Comparison of ENCODE assay signal across 8 cellular contexts in genomic region chr5:123670981-123671557, GRCh38.
DNase-seq lines count a peak whose midpoint lies in the region; ATAC-seq and TF ChIP-seq lines count a peak whose summit lies in the region.

No MANE protein-coding gene starts in this region.

- H3K4me1 ChIP-seq in CD4-positive, alpha-beta memory T cell (ENCODE audit: insufficient read depth, low read length) = no peaks in the 10 kb centered on the region
- H3K4me1 ChIP-seq in endodermal cell (ENCODE audit: control insufficient read depth, insufficient read depth, low read length) (no peaks in the 10 kb centered on the region), thoracic aorta (ENCODE audit: control insufficient read depth in 1 of 2, low read depth in 2 of 2) (no peaks in the 10 kb centered on the region)

- intact Hi-C loops in CD4-positive, alpha-beta memory T cell (cut with micrococcal nuclease) = no loop called here

- WGBS in endodermal cell (ENCODE audit: insufficient coverage in 1 of 2, insufficient read length in 1 of 2), 2 experiments = 0% methylated on average over 2 of the region's 5 CpGs; no CpG with 5 or more reads in 1 of the 2 experiments

- no peak overlapping the region for H3K4me3 ChIP-seq in CD4-positive, alpha-beta memory T cell (ENCODE audit: low read length in 2 of 2)
- no peak overlapping the region for H3K4me3 ChIP-seq in WERI-Rb-1 (ENCODE audit: low read depth, low read length)
- H3K4me3 ChIP-seq in endodermal cell (ENCODE audit: low read length) = no peak overlapping the region
- H3K4me3 ChIP-seq in thoracic aorta = no peak overlapping the region

- H3K27ac Mint-ChIP-seq in CD4-positive, alpha-beta memory T cell = no peak overlapping the region
- no peak overlapping the region for H3K27ac Mint-ChIP-seq in endodermal cell

- no peaks in the 10 kb centered on the region for H3K27me3 ChIP-seq in CD4-positive, alpha-beta memory T cell (ENCODE audit: insufficient read depth, low read length)
- H3K27me3 ChIP-seq in WERI-Rb-1 (ENCODE audit: insufficient read depth, low read depth, severe bottlenecking) (no peaks in the 10 kb centered on the region), endodermal cell (ENCODE audit: control insufficient read depth, insufficient read depth, low read length, poor library complexity, severe bottlenecking) (no peaks in the 10 kb centered on the region), thoracic aorta (replicated peaks; ENCODE audit: insufficient read depth) (no peaks in the 10 kb centered on the region)

- no peaks in the 10 kb centered on the region for H3K36me3 ChIP-seq in CD4-positive, alpha-beta memory T cell (ENCODE audit: insufficient read depth, low read length)
- H3K36me3 ChIP-seq in WERI-Rb-1 (no peaks in the 10 kb centered on the region), endodermal cell (ENCODE audit: control insufficient read depth, insufficient read depth, low read length) (no peaks in the 10 kb centered on the region), thoracic aorta (no peaks in the 10 kb centered on the region)

- no peak overlapping the region for H3K27ac ChIP-seq in CD4-positive, alpha-beta memory T cell (ENCODE audit: low read depth, low read length)
- no peak overlapping the region for H3K27ac ChIP-seq in WERI-Rb-1
- no peak overlapping the region for H3K27ac ChIP-seq in endodermal cell (ENCODE audit: low read depth, low read length)
- H3K27ac ChIP-seq in thoracic aorta = no peak overlapping the region

- H3K4me1 Mint-ChIP-seq in CD4-positive, alpha-beta memory T cell = no peaks in the 10 kb centered on the region
- peaks cover 19% of the 10 kb centered on the region for H3K4me1 Mint-ChIP-seq in endodermal cell

- no peaks in the 10 kb centered on the region for H3K9me3 ChIP-seq in CD4-positive, alpha-beta memory T cell (ENCODE audit: control insufficient read depth in 1 of 2, low read length in 2 of 2)
- H3K9me3 ChIP-seq in WERI-Rb-1 (ENCODE audit: severe bottlenecking) = no peaks in the 10 kb centered on the region
- peaks cover 4% of the 10 kb centered on the region for H3K9me3 ChIP-seq in endodermal cell (ENCODE audit: control insufficient read depth, low read length)
- peaks cover 2% of the 10 kb centered on the region for H3K9me3 ChIP-seq in thoracic aorta

- no peak overlapping the region for H3K9ac ChIP-seq in endodermal cell (ENCODE audit: extremely low read depth, low read length, poor library complexity, severe bottlenecking)

- POLR2A ChIA-PET in CD4-positive, alpha-beta memory T cell (lab: Charles Lee; ENCODE audit: partially characterized antibody) = no interaction called here

- CTCF ChIA-PET in CD4-positive, alpha-beta memory T cell (lab: Charles Lee; ENCODE audit: partially characterized antibody) = interaction anchor here (1.3 to 3.0 kb wide), 4 partner anchors 8 to 15 kb away, joined by 3 to 10 read pairs (median 6); no protein-coding TSS in a partner anchor

- DNase-seq in CD4-positive, alpha-beta memory T cell = peak in 4 of 5 donors; percentile 14 to 29 (median 21)
- peak; percentile 62 for DNase-seq in NCI-H2029 (lab: John Stamatoyannopoulos, UW)
- DNase-seq in WERI-Rb-1 = peak; percentile 55
- DNase-seq in endodermal cell = peak; percentile 73
- DNase-seq in mucosa of gallbladder (ENCODE audit: low spot score) = peak; percentile 40
- DNase-seq in thoracic aorta (ENCODE audit: low spot score) = no peak
- DNase-seq in GDM1 (lab: John Stamatoyannopoulos, UW) = no peak

- peak; percentile 56 for ATAC-seq in GM19463 (IDR thresholded peaks at IDR 0.05; ENCODE audit: unreplicated experiment)
- ATAC-seq in thoracic aorta (ENCODE audit: insufficient number of reproducible peaks, low FRiP score, low read depth) = no peak

- no peaks in the 10 kb centered on the region for H3K36me3 Mint-ChIP-seq in CD4-positive, alpha-beta memory T cell
- peaks cover 3% of the 10 kb centered on the region for H3K36me3 Mint-ChIP-seq in endodermal cell (ENCODE audit: low read depth)

- TF ChIP-seq CTCF in WERI-Rb-1 (IDR thresholded peaks at IDR 0.05; ENCODE audit: low read depth, low read length) (peak; percentile 54), endodermal cell (conservative IDR thresholded peaks at IDR 0.05) (peak; percentile 91), thoracic aorta (IDR thresholded peaks at IDR 0.05) (peak; percentile 69)

- no peak overlapping the region for H3K4me3 Mint-ChIP-seq in CD4-positive, alpha-beta memory T cell
- H3K4me3 Mint-ChIP-seq in endodermal cell = no peak overlapping the region

- peaks cover 0 to 3% (median 0%) of the 10 kb centered on the region in 8 donors for H3K9me3 Mint-ChIP-seq in CD4-positive, alpha-beta memory T cell
- H3K9me3 Mint-ChIP-seq in endodermal cell = peaks cover 16% of the 10 kb centered on the region

- peaks cover 0 to 3% of the 10 kb centered on the region in 2 donors for H3K27me3 Mint-ChIP-seq in CD4-positive, alpha-beta memory T cell
- no peaks in the 10 kb centered on the region for H3K27me3 Mint-ChIP-seq in endodermal cell (ENCODE audit: insufficient read depth)

Comparison
In these comparisons a context has a peak if more than half of its experiments do, and no peak if none do; other contexts are left out.
1. DNase-seq: peak in CD4-positive, alpha-beta memory T cell (4 of 5), NCI-H2029 (single experiment), WERI-Rb-1 (single experiment), endodermal cell (single experiment) and mucosa of gallbladder (single experiment); none in thoracic aorta (single experiment) and GDM1 (single experiment).
2. Peak in every context shown above with its lines, with median percentiles within 50 percentile points of each other: CTCF ChIP-seq.